ENCODE assay signal across 8 cellular contexts in the genomic region with DNA sequence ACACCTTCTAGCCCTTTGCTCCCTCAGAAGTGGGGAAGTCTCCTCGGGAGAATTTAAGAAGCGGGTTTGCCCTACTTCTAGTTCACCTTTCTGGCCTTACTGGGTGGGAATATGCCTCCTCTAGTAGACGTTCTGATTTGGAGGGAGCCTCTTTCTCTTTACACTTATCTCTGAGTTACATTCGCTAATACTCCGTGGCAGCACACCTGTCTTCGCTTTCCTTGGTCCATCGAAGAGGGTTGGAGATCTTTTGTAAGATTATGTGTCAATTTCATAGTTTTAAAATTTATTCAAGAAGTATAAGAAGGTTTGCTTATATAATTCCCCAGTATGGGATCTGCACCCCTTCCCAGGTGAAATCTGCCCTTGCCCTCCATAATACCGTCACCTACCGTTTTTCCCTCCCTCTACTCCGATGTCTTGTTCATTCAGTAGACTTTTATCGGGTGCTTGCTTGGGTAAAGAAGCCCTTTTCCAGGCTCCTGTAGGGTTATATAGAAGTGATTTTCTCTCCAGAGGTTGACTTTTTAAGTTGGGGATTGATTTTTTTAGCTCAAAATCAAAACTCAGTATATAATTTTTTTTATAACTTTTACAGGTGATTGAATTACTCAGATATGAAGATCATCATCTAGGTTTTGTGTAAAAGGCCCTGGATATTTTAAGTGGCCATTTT. TPM values are rescaled to one million over a fixed set of nuclear protein-coding genes. Genes with fewer than 3 reads are reported as not detected.
DNase-seq lines count a peak whose midpoint lies in the region; ATAC-seq and TF ChIP-seq lines count a peak whose summit lies in the region.

No MANE protein-coding gene starts in this region.

- peaks cover 6 to 11% of the 10 kb centered on the region in 2 donors for H3K36me3 Mint-ChIP-seq in naive B cell

- no peak for TF ChIP-seq CTCF in coronary artery (IDR thresholded peaks at IDR 0.05)

- peak overlapping the region; percentile 99 for H3K27ac ChIP-seq in coronary artery

- DNase-seq in NCI-H526 treated with DMSO at 0.1 percent for 48 hours (lab: John Stamatoyannopoulos, UW) (peak; percentile 3), coronary artery (ENCODE audit: low spot score) (no peak), naive B cell (no peak)
- DNase-seq in activated CD4-positive, alpha-beta T cell treated with anti-CD3 and anti-CD28 coated beads for 4 hours, result no peak
- no peak for DNase-seq in activated CD4-positive, CD25-positive, alpha-beta regulatory T cell treated with anti-CD3 and anti-CD28 coated beads, Interleukin-2, amount 50 U/mL, for 72 hours

- peak overlapping the region; percentile 89 to 100 (median 98) for H3K4me3 Mint-ChIP-seq in naive B cell

- peak overlapping the region; percentile 99 to 100 (median 100) for H3K27ac Mint-ChIP-seq in naive B cell

- H3K9me3 Mint-ChIP-seq in naive B cell, result no peaks in the 10 kb centered on the region

- ATAC-seq in naive B cell (ENCODE audit: low read depth in 2 of 2) (no peak), HG02840 (IDR thresholded peaks at IDR 0.05; ENCODE audit: low FRiP score, unreplicated experiment) (no peak), GM21515 (IDR thresholded peaks at IDR 0.05; ENCODE audit: unreplicated experiment) (no peak)

- no peaks in the 10 kb centered on the region for H3K27me3 Mint-ChIP-seq in naive B cell

- no peaks in the 10 kb centered on the region for H3K9me3 ChIP-seq in ES-I3 (ENCODE audit: control insufficient read depth, insufficient read depth, low read length)

- peaks cover 39 to 71% (median 52%) of the 10 kb centered on the region in 3 donors for H3K4me1 Mint-ChIP-seq in naive B cell

- H3K4me3 ChIP-seq in coronary artery, result peak overlapping the region; percentile 98

- peak overlapping the region; percentile 77 for H3K9ac ChIP-seq in ES-I3 (ENCODE audit: low read depth, low read length)

- H3K4me1 ChIP-seq in ES-I3 (ENCODE audit: insufficient read depth, low read length), result no peaks in the 10 kb centered on the region

- no peaks in the 10 kb centered on the region for H3K36me3 ChIP-seq in ES-I3 (ENCODE audit: insufficient read depth, low read length)

RNA-seq across cellular contexts. Expression of a gene that starts 1.1 kb away (rescaled TPM):
- 100 to 1,000 TPM in 4 of 6 donors, 10 to 100 TPM in 2; 84.1 to 120 (median 106) TPM for polyA plus RNA-seq in naive B cell (ENCODE audit: low read depth in 6 of 6)
